Comparison of ENCODE assay signal across 31 cellular contexts in genomic region chr4:183483997-183484396, GRCh38.
"Had no signal": no experiment of that assay in that cellular context is flagged by ENCODE, and none has a peak within 500 bp of the region (broad histone marks: within the 10 kb centered on the region; RNA-seq: fewer than 3 reads in every experiment).

No MANE protein-coding gene starts in this region.

- H3K4me3 ChIP-seq: neural progenitor cell, ovary, psoas muscle, skin epidermis, smooth muscle cell, spleen, suprapubic skin, tibial artery, transverse colon, upper lobe of right lung, uterus had no signal

- H3K4me1 ChIP-seq: neural progenitor cell, parathyroid adenoma, psoas muscle, spleen, suprapubic skin, testis, tibial artery, transverse colon, upper lobe of right lung, uterus had no signal

- H3K36me3 Mint-ChIP-seq: natural killer cell; stimulated activated memory B cell treated with anti-CD40 and anti-IgM and Interleukin-4, amounts not matched to agents 10 μg/mL and 1 μg/mL and 100 μg/mL, for 72 hours had no signal

- H3K4me2 ChIP-seq: neural progenitor cell, smooth muscle cell had no signal

- H3K4me1 Mint-ChIP-seq: natural killer cell; nephron; stimulated activated memory B cell treated with anti-CD40 and anti-IgM and Interleukin-4, amounts not matched to agents 10 μg/mL and 1 μg/mL and 100 μg/mL, for 72 hours; stimulated activated naive CD8-positive, alpha-beta T cell treated with anti-CD3 and anti-CD28 coated beads, Interleukin-15, amount 100 ng/mL, for 72 hours had no signal

- H3K27ac Mint-ChIP-seq: natural killer cell; nephron; progenitor cell of endocrine pancreas; stimulated activated memory B cell treated with anti-CD40 and anti-IgM and Interleukin-4, amounts not matched to agents 10 μg/mL and 1 μg/mL and 100 μg/mL, for 72 hours; type B pancreatic cell had no signal

- DNase-seq: natural killer cell; occipital lobe; ovary; posterior cingulate gyrus; psoas muscle; spleen; stimulated activated CD4-positive, alpha-beta T cell treated with anti-CD3 and anti-CD28 coated beads, Interleukin-12 subunit alpha, Interleukin-12 subunit beta, amount 100 ng/mL, for 4 hours; stimulated activated CD4-positive, alpha-beta T cell treated with anti-CD3 and anti-CD28 coated beads, Interleukin-1b, Interleukin-23, amount 100 ng/mL, for 48 hours; stimulated activated CD4-positive, alpha-beta T cell treated with anti-CD3 and anti-CD28 coated beads, Interleukin-4, amount 100 ng/mL, for 1 hour; stimulated activated CD4-positive, alpha-beta T cell treated with anti-CD3 and anti-CD28 coated beads, Interleukin-4, amount 100 ng/mL, for 4 hours; stimulated activated CD8-positive, alpha-beta memory T cell treated with anti-CD3 and anti-CD28 coated beads, Interleukin-4, amount 100 ng/mL, for 48 hours; stimulated activated naive CD4-positive, alpha-beta T cell; stimulated activated naive CD8-positive, alpha-beta T cell treated with anti-CD3 and anti-CD28 coated beads, Interleukin-15, amount 100 ng/mL, for 72 hours; stimulated activated naive CD8-positive, alpha-beta T cell treated with anti-CD3 and anti-CD28 coated beads, Interleukin-15, Interleukin-2, amounts not matched to agents 100 U/mL and 50 U/mL, for 24 hours; substantia nigra; testis; tibial artery; transverse colon; upper lobe of right lung; uterus had no signal

- ATAC-seq: natural killer cell; psoas muscle; right cardiac atrium; sciatic nerve; stimulated activated memory B cell treated with anti-CD40 and anti-IgM and Interleukin-4, amounts not matched to agents 10 μg/mL and 1 μg/mL and 100 μg/mL, for 72 hours; stimulated activated naive CD8-positive, alpha-beta T cell treated with anti-CD3 and anti-CD28 coated beads, Interleukin-15, amount 100 ng/mL, for 72 hours; stimulated activated naive CD8-positive, alpha-beta T cell treated with anti-CD3 and anti-CD28 coated beads, Interleukin-15, Interleukin-2, amounts not matched to agents 100 U/mL and 50 U/mL, for 24 hours; upper lobe of right lung had no signal

- H3K9me3 ChIP-seq: ovary, psoas muscle, spleen, suprapubic skin, testis, tibial artery, transverse colon, upper lobe of right lung, uterus had no signal

- H3K27ac ChIP-seq: neural progenitor cell, ovary, parathyroid adenoma, psoas muscle, skin epidermis, spleen, suprapubic skin, testis, tibial artery, transverse colon, upper lobe of right lung, uterus had no signal

- H3K9ac ChIP-seq: neural progenitor cell, parathyroid adenoma had no signal

- H3K27me3 ChIP-seq: neural progenitor cell, ovary, spleen, suprapubic skin, testis, tibial artery, transverse colon, upper lobe of right lung, uterus had no signal

- H2AFZ ChIP-seq: neural progenitor cell, parathyroid adenoma had no signal

- H3K27me3 Mint-ChIP-seq: progenitor cell of endocrine pancreas; stimulated activated memory B cell treated with anti-CD40 and anti-IgM and Interleukin-4, amounts not matched to agents 10 μg/mL and 1 μg/mL and 100 μg/mL, for 72 hours; stimulated activated naive CD8-positive, alpha-beta T cell treated with anti-CD3 and anti-CD28 coated beads, Interleukin-15, amount 100 ng/mL, for 72 hours; type B pancreatic cell had no signal

- H3K4me3 Mint-ChIP-seq: natural killer cell; nephron; neural progenitor cell; stimulated activated memory B cell treated with anti-CD40 and anti-IgM and Interleukin-4, amounts not matched to agents 10 μg/mL and 1 μg/mL and 100 μg/mL, for 72 hours; stimulated activated naive CD8-positive, alpha-beta T cell treated with anti-CD3 and anti-CD28 coated beads, Interleukin-15, amount 100 ng/mL, for 72 hours; type B pancreatic cell had no signal

- H3K36me3 ChIP-seq: neural progenitor cell, ovary, spleen, suprapubic skin, tibial artery, transverse colon, upper lobe of right lung, uterus had no signal
